In genomic region chr2:89767581-89768435, GRCh38 we compare ENCODE assay signal across 19 cellular contexts.
DNase-seq lines count a peak whose midpoint lies in the region; ATAC-seq and TF ChIP-seq lines count a peak whose summit lies in the region.
"Had no signal": no experiment of that assay in that cellular context is flagged by ENCODE, and none has a peak within 500 bp of the region (broad histone marks: within the 10 kb centered on the region; RNA-seq: fewer than 3 reads in every experiment).

No MANE protein-coding gene starts in this region.

- H3K9me3 ChIP-seq in heart left ventricle (peaks cover 0 to 25% (median 9%) of the 10 kb centered on the region in 12 donors), right atrium auricular region (peaks cover 0 to 11% of the 10 kb centered on the region in 2 donors), osteoblast (ENCODE audit: low read depth, low read length) (peaks cover under 1% of the 10 kb centered on the region)

- ATAC-seq in heart left ventricle, result peak in 2 of 4 donors; percentile 55 to 70
- ATAC-seq in stimulated activated naive CD8-positive, alpha-beta T cell treated with anti-CD3 and anti-CD28 coated beads, Interleukin-15, Interleukin-2, amounts not matched to agents 100 U/mL and 50 U/mL, for 24 hours, result no peak
- ATAC-seq in activated naive CD8-positive, alpha-beta T cell treated with anti-CD3 and anti-CD28 coated beads, Interleukin-2, amount 50 U/mL, for 24 hours, result no peak
- ATAC-seq: CD8-positive, alpha-beta T cell; WTC11 had no signal

- H3K4me1 Mint-ChIP-seq in activated naive CD8-positive, alpha-beta T cell treated with anti-CD3 and anti-CD28 coated beads, Interleukin-2, amount 50 U/mL, for 24 hours, result peaks cover 2% of the 10 kb centered on the region
- H3K4me1 Mint-ChIP-seq: endodermal cell, WTC11 had no signal

- peak overlapping the region in 8 of 12 donors; percentile 19 to 48 (median 30) for H3K4me3 ChIP-seq in heart left ventricle
- peak overlapping the region; percentile 19 to 47 for H3K4me3 ChIP-seq in right atrium auricular region
- H3K4me3 ChIP-seq in osteoblast (ENCODE audit: insufficient read depth, low read length), result no peak overlapping the region

- H3K9me3 Mint-ChIP-seq in activated naive CD8-positive, alpha-beta T cell treated with anti-CD3 and anti-CD28 coated beads, Interleukin-2, amount 50 U/mL, for 24 hours, result peaks cover 16% of the 10 kb centered on the region

- intact Hi-C loops in heart left ventricle (cut with DNase I), result no loop called here
- intact Hi-C loops in cardiac septum (cut with DNase I), result no loop called here

- no peak overlapping the region for H3K27ac Mint-ChIP-seq in activated naive CD8-positive, alpha-beta T cell treated with anti-CD3 and anti-CD28 coated beads, Interleukin-2, amount 50 U/mL, for 24 hours
- H3K27ac Mint-ChIP-seq: CD8-positive, alpha-beta T cell; endodermal cell; WTC11 had no signal

- no peak for TF ChIP-seq POLR2A in heart left ventricle (IDR thresholded peaks at IDR 0.05)

- H2AFZ ChIP-seq in osteoblast (ENCODE audit: low read length), result no peak overlapping the region

- H3K4me1 ChIP-seq in heart left ventricle, result peaks cover 0 to 4% (median 0%) of the 10 kb centered on the region in 12 donors
- H3K4me1 ChIP-seq in right atrium auricular region, result peaks cover 0 to 10% of the 10 kb centered on the region in 2 donors
- H3K4me1 ChIP-seq in osteoblast (ENCODE audit: insufficient read depth, low read length), result no peaks in the 10 kb centered on the region

- H3K27ac ChIP-seq in heart left ventricle, result no peak overlapping the region
- no peak overlapping the region for H3K27ac ChIP-seq in right atrium auricular region
- no peak overlapping the region for H3K27ac ChIP-seq in osteoblast (ENCODE audit: low read depth, low read length)
- H3K27ac ChIP-seq: upper lobe of left lung had no signal

- WGBS in heart left ventricle, 4 donors, result 11 to 27% (median 15%) methylated on average over 59 of the region's 59 CpGs

- peaks cover 45% of the 10 kb centered on the region for H3K27me3 Mint-ChIP-seq in activated naive CD8-positive, alpha-beta T cell treated with anti-CD3 and anti-CD28 coated beads, Interleukin-2, amount 50 U/mL, for 24 hours

- H3K79me2 ChIP-seq in osteoblast (ENCODE audit: insufficient read depth, low read length), result no peaks in the 10 kb centered on the region

- H3K4me3 Mint-ChIP-seq in activated naive CD8-positive, alpha-beta T cell treated with anti-CD3 and anti-CD28 coated beads, Interleukin-2, amount 50 U/mL, for 24 hours, result no peak overlapping the region
- H3K4me3 Mint-ChIP-seq: CD8-positive, alpha-beta T cell; endodermal cell; WTC11 had no signal

- DNase-seq in heart left ventricle, result peak; percentile 28 to 74 (median 53)
- no peak for DNase-seq in cardiac septum (ENCODE audit: low spot score)
- DNase-seq in right atrium auricular region (ENCODE audit: low spot score), result no peak
- DNase-seq in osteoblast (ENCODE audit: insufficient read length, low spot score, missing footprints), result peak; percentile 25
- DNase-seq in stimulated activated naive CD8-positive, alpha-beta T cell treated with anti-CD3 and anti-CD28 coated beads, Interleukin-15, Interleukin-2, amounts not matched to agents 100 U/mL and 50 U/mL, for 24 hours, result no peak
- DNase-seq in NCI-H1048 (lab: John Stamatoyannopoulos, UW), result no peak
- DNase-seq in activated naive CD8-positive, alpha-beta T cell treated with anti-CD3 and anti-CD28 coated beads, Interleukin-2, amount 50 U/mL, for 24 hours, result no peak
- no peak for DNase-seq in HCEC 1CT
- DNase-seq: ACHN; CD8-positive, alpha-beta T cell; EL; endodermal cell; mesendoderm; NCI-H1694; NCI-H446; SHP77; T-helper 2 cell had no signal

- no peak overlapping the region for H3K4me2 ChIP-seq in osteoblast (ENCODE audit: insufficient read depth, low read length)

- H3K36me3 ChIP-seq in heart left ventricle (no peaks in the 10 kb centered on the region), right atrium auricular region (no peaks in the 10 kb centered on the region), osteoblast (ENCODE audit: insufficient read depth, low read length) (no peaks in the 10 kb centered on the region)
- H3K36me3 ChIP-seq: upper lobe of left lung had no signal

- H3K27me3 ChIP-seq in heart left ventricle (peaks cover 18 to 47% (median 25%) of the 10 kb centered on the region in 9 donors), right atrium auricular region (no peaks in the 10 kb centered on the region), osteoblast (ENCODE audit: insufficient read depth, low read length) (peaks cover 5% of the 10 kb centered on the region)

- H3K36me3 Mint-ChIP-seq in activated naive CD8-positive, alpha-beta T cell treated with anti-CD3 and anti-CD28 coated beads, Interleukin-2, amount 50 U/mL, for 24 hours (ENCODE audit: low read depth), result peaks cover 7% of the 10 kb centered on the region
- H3K36me3 Mint-ChIP-seq: CD8-positive, alpha-beta T cell had no signal

- TF ChIP-seq CTCF in heart left ventricle (IDR thresholded peaks at IDR 0.05), result no peak
- no peak for TF ChIP-seq CTCF in right atrium auricular region (IDR thresholded peaks at IDR 0.05)
- TF ChIP-seq CTCF in osteoblast (IDR thresholded peaks at IDR 0.05; ENCODE audit: extremely low read depth, low read depth, low read length), result no peak

- no peaks in the 10 kb centered on the region for H4K20me1 ChIP-seq in osteoblast (ENCODE audit: insufficient read depth, low read length)

Comparison
In these comparisons a context has a peak if more than half of its experiments do, and no peak if none do; other contexts are left out.
1. DNase-seq: peak in heart left ventricle (5 of 5) and osteoblast (single experiment); none in cardiac septum (single experiment), right atrium auricular region (single experiment), stimulated activated naive CD8-positive, alpha-beta T cell treated with anti-CD3 and anti-CD28 coated beads, Interleukin-15, Interleukin-2, amounts not matched to agents 100 U/mL and 50 U/mL, for 24 hours (single experiment), NCI-H1048 (single experiment), activated naive CD8-positive, alpha-beta T cell treated with anti-CD3 and anti-CD28 coated beads, Interleukin-2, amount 50 U/mL, for 24 hours (single experiment) and HCEC 1CT (single experiment).